Comparison of ENCODE assay signal across 8 cellular contexts in the genomic region with DNA sequence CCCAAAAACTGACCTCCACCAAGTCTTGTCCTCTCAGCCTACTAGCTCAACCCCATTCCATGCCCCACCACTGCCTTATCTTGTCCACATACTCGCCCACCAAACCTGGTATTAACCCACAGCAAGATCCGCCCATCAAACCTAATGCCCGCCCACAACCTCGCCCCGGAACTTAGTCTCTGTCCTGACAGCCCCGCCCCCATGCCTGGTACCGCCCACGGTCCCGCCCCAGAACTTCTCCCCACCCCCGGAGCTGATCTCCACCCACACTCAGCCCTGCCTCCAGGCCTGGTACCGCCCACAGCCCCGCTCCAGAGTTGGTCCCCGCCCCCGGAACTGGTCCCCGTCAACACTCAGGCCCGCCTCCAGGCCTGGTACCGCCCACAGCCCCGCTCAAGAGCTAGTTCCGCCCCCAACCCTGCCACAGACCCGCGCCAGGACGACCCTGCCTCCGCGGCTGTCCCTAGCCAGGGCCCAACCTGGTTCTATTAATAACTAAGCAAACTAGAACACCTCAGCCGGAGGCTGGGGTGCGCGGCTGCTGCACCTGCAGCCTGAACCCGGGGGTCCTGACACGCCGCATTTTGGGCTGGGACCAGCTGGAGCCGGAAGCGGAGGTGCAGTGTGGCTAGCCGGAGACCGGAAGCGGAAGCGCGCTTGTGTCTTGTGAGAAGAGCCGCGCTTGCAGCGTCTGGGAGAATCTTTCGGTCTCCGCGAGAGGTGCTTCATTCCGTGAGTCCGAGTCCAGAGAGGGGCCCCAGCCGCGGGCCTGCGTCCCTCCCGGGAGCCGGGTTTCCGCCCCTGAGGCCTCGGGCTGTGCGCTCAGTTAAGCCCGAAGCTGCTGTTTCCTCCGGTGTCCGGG. TPM values are rescaled to one million over a fixed set of nuclear protein-coding genes. Genes with fewer than 3 reads are reported as not detected.
A peak's percentile ranks its signal among the peaks of the same experiment; 100 is the strongest.
DNase-seq lines count a peak whose midpoint lies in the region; ATAC-seq and TF ChIP-seq lines count a peak whose summit lies in the region.

A gene (plus strand): TSS at position 662 of the 862 bp plus-strand sequence. CDS start 5,372 bp downstream, outside the sequence.

- H3K27me3 Mint-ChIP-seq in activated naive CD8-positive, alpha-beta T cell treated with anti-CD3 and anti-CD28 coated beads, Interleukin-2, amount 50 U/mL, for 24 hours = no peaks in the 10 kb centered on the region

- H3K27ac ChIP-seq in cardiac muscle cell = peak within 1 kb of the TSS; percentile 20
- H3K27ac ChIP-seq in parathyroid adenoma = peak within 1 kb of the TSS; percentile 91
- H3K27ac ChIP-seq in tibial nerve = peak within 1 kb of the TSS; percentile 68 to 92 (median 74)

- H3K4me1 Mint-ChIP-seq in activated naive CD8-positive, alpha-beta T cell treated with anti-CD3 and anti-CD28 coated beads, Interleukin-2, amount 50 U/mL, for 24 hours = peaks cover 23% of the 10 kb centered on the region

- H3K9me3 Mint-ChIP-seq in activated naive CD8-positive, alpha-beta T cell treated with anti-CD3 and anti-CD28 coated beads, Interleukin-2, amount 50 U/mL, for 24 hours = peaks cover 1% of the 10 kb centered on the region

- H3K9me3 ChIP-seq in cardiac muscle cell (ENCODE audit: low read depth) = no peaks in the 10 kb centered on the region
- no peaks in the 10 kb centered on the region for H3K9me3 ChIP-seq in parathyroid adenoma (ENCODE audit: control insufficient read depth, low read length)
- H3K9me3 ChIP-seq in tibial nerve = peaks cover 0 to 5% (median 0%) of the 10 kb centered on the region in 4 donors

- no peaks in the 10 kb centered on the region for H3K4me1 ChIP-seq in cardiac muscle cell (ENCODE audit: low read depth)
- H3K4me1 ChIP-seq in parathyroid adenoma = no peaks in the 10 kb centered on the region
- H3K4me1 ChIP-seq in tibial nerve = peaks cover 0 to 10% (median 7%) of the 10 kb centered on the region in 4 donors

- H3K36me3 Mint-ChIP-seq in activated naive CD8-positive, alpha-beta T cell treated with anti-CD3 and anti-CD28 coated beads, Interleukin-2, amount 50 U/mL, for 24 hours (ENCODE audit: low read depth) = peaks cover 25% of the 10 kb centered on the region

- ATAC-seq in HG02763 (IDR thresholded peaks at IDR 0.05; ENCODE audit: unreplicated experiment) = peak; percentile 93
- ATAC-seq in activated naive CD8-positive, alpha-beta T cell treated with anti-CD3 and anti-CD28 coated beads, Interleukin-2, amount 50 U/mL, for 24 hours = peak; percentile 93

- peak within 1 kb of the TSS; percentile 91 for H3K4me3 ChIP-seq in GM12875 (ENCODE audit: low read depth, low read length)
- peak within 1 kb of the TSS; percentile 61 for H3K4me3 ChIP-seq in cardiac muscle cell
- H3K4me3 ChIP-seq in parathyroid adenoma (ENCODE audit: low read depth, low read length) = peak within 1 kb of the TSS; percentile 96
- peak within 1 kb of the TSS; percentile 81 to 99 (median 88) for H3K4me3 ChIP-seq in tibial nerve

- peak within 1 kb of the TSS; percentile 94 for H2AFZ ChIP-seq in parathyroid adenoma

- peak; percentile 35 to 58 for TF ChIP-seq POLR2A in tibial nerve (IDR thresholded peaks at IDR 0.05)

- TF ChIP-seq CTCF in GM12875 (IDR thresholded peaks at IDR 0.05; ENCODE audit: borderline replicate concordance, insufficient read depth, low read depth, low read length) (no peak), cardiac muscle cell (IDR thresholded peaks at IDR 0.05; ENCODE audit: low read depth, low read length) (no peak), parathyroid adenoma (IDR thresholded peaks at IDR 0.05) (no peak), tibial nerve (IDR thresholded peaks at IDR 0.05) (no peak)

- DNase-seq in NCI-H1417 treated with DMSO at 0.1 percent for 48 hours (lab: John Stamatoyannopoulos, UW) = peak; percentile 88
- peak; percentile 76 to 92 for DNase-seq in SW 1271 (lab: John Stamatoyannopoulos, UW)
- peak; percentile 98 for DNase-seq in activated naive CD8-positive, alpha-beta T cell treated with anti-CD3 and anti-CD28 coated beads, Interleukin-2, amount 50 U/mL, for 24 hours
- DNase-seq in cardiac muscle cell (ENCODE audit: low read depth in 1 of 2, low spot score in 1 of 2) = peak; percentile 97 to 99
- DNase-seq in tibial nerve (ENCODE audit: low spot score in 2 of 2) = peak; percentile 94 to 98

- WGBS in tibial nerve, 2 donors = 0 to 1% methylated on average over 28 to 41 of the region's 56 CpGs

- TF ChIP-seq EP300 in tibial nerve (IDR thresholded peaks at IDR 0.05) = peak; percentile 32 to 78

- H3K9ac ChIP-seq in parathyroid adenoma = peak within 1 kb of the TSS; percentile 73

- peak within 1 kb of the TSS; percentile 95 for H3K4me3 Mint-ChIP-seq in activated naive CD8-positive, alpha-beta T cell treated with anti-CD3 and anti-CD28 coated beads, Interleukin-2, amount 50 U/mL, for 24 hours

- H3K79me2 ChIP-seq in parathyroid adenoma = peaks cover 3% of the 10 kb centered on the region

- H3K4me2 ChIP-seq in parathyroid adenoma (ENCODE audit: low read length) = peak within 1 kb of the TSS; percentile 93

- peak within 1 kb of the TSS; percentile 89 for H3K27ac Mint-ChIP-seq in activated naive CD8-positive, alpha-beta T cell treated with anti-CD3 and anti-CD28 coated beads, Interleukin-2, amount 50 U/mL, for 24 hours

- H3K27me3 ChIP-seq in cardiac muscle cell (no peaks in the 10 kb centered on the region), parathyroid adenoma (ENCODE audit: control insufficient read depth, insufficient read depth, low read length) (no peaks in the 10 kb centered on the region), tibial nerve (no peaks in the 10 kb centered on the region)

- peaks cover 14% of the 10 kb centered on the region for H3K36me3 ChIP-seq in cardiac muscle cell
- H3K36me3 ChIP-seq in parathyroid adenoma (ENCODE audit: control insufficient read depth, insufficient read depth, low read length) = no peaks in the 10 kb centered on the region
- peaks cover 2 to 37% (median 15%) of the 10 kb centered on the region in 3 donors for H3K36me3 ChIP-seq in tibial nerve

RNA-seq across cellular contexts. Expression of the gene that starts here (rescaled TPM):
- total RNA-seq in cardiac muscle cell (6.9 and 7.8 TPM in 2 replicates), tibial nerve (10 to 100 TPM in 1 of 4 donors, 1 to 10 TPM in 3; 7.3 to 14.6 (median 9.8) TPM)
- 3.7 and 4.3 TPM in 2 replicates for polyA plus RNA-seq in cardiac muscle cell

Comparison
In these comparisons a context has a peak if more than half of its experiments do, and no peak if none do; other contexts are left out.
1. Peak in every context shown above with its lines: DNase-seq, ATAC-seq, H3K4me3 ChIP-seq and H3K27ac ChIP-seq.
2. H3K27ac ChIP-seq: peak in every context shown above with its lines; median percentile 91 in parathyroid adenoma; 74 in tibial nerve; 20 in cardiac muscle cell.